33 cellular contexts compared by ENCODE assay signal in genomic region chr4:121477480-121477879, GRCh38.
"Had no signal": no experiment of that assay in that cellular context is flagged by ENCODE, and none has a peak within 500 bp of the region (broad histone marks: within the 10 kb centered on the region; RNA-seq: fewer than 3 reads in every experiment).

No MANE protein-coding gene starts in this region.

- H3K4me1 ChIP-seq: SJCRH30 had no signal

- ATAC-seq: Panc1, Right ventricle myocardium inferior, SK-N-SH treated with all-trans-retinoic acid at 6 μM for 48 hours, T-cell had no signal

- H2AFZ ChIP-seq: PC-9 had no signal

- H3K27ac ChIP-seq: PC-9, RWPE1, SJCRH30, SK-N-MC had no signal

- H3K4me3 ChIP-seq: MG63, PC-9, SJCRH30, SK-N-MC had no signal

- H3K4me2 ChIP-seq: PC-9 had no signal

- DNase-seq: Kasumi-1, MG63, NCI-H1048, NCI-H1092 treated with DMSO at 0.1 percent for 48 hours, NCI-H1105 treated with DMSO at 0.1 percent for 48 hours, NCI-H1417, NCI-H1436, NCI-H146, NCI-H1694, NCI-H187, NCI-H1930, NCI-H2029 treated with DMSO at 0.1 percent for 48 hours, NCI-H2081 treated with DMSO at 0.1 percent for 48 hours, NCI-H2107, NCI-H2171 treated with DMSO at 0.1 percent for 48 hours, NCI-H2227 treated with DMSO at 0.1 percent for 48 hours, NCI-H345, NCI-H446, NCI-H510A treated with DMSO at 0.1 percent for 48 hours, NCI-H524 treated with DMSO at 0.1 percent for 48 hours, NCI-H69, NCI-H748 treated with DMSO at 0.1 percent for 48 hours, NCI-H82, PC-9, SHP77, SIG-M5, SJCRH30, T-cell had no signal

- H3K9me3 ChIP-seq: MG63, SJCRH30 had no signal

- H3K27me3 ChIP-seq: MG63, SJCRH30 had no signal

- H3K36me3 ChIP-seq: MG63, SJCRH30 had no signal
